Comparison of ENCODE assay signal across 9 cellular contexts in genomic region chr1:115955228-115955627, GRCh38.
"Had no signal": no experiment of that assay in that cellular context is flagged by ENCODE, and none has a peak within 500 bp of the region (broad histone marks: within the 10 kb centered on the region; RNA-seq: fewer than 3 reads in every experiment).

No MANE protein-coding gene starts in this region.

- H3K36me3 Mint-ChIP-seq: IgD-negative memory B cell had no signal

- H3K4me3 Mint-ChIP-seq: H9, IgD-negative memory B cell had no signal

- H3K4me3 ChIP-seq: GM23248 had no signal

- H3K27ac ChIP-seq: GM23248, HL-60 had no signal

- H3K27ac Mint-ChIP-seq: IgD-negative memory B cell had no signal

- H3K9ac ChIP-seq: GM23248 had no signal

- ATAC-seq: HepG2 had no signal

- DNase-seq: GM23248, GOT3, H9, HCEC 1CT, KBM-7 had no signal

- FAIRE-seq: H54, HepG2 had no signal

- H3K9me3 Mint-ChIP-seq: H9 had no signal

- H2AFZ ChIP-seq: GM23248 had no signal
